ENCODE assay signal across 1 cellular context in the genomic region with DNA sequence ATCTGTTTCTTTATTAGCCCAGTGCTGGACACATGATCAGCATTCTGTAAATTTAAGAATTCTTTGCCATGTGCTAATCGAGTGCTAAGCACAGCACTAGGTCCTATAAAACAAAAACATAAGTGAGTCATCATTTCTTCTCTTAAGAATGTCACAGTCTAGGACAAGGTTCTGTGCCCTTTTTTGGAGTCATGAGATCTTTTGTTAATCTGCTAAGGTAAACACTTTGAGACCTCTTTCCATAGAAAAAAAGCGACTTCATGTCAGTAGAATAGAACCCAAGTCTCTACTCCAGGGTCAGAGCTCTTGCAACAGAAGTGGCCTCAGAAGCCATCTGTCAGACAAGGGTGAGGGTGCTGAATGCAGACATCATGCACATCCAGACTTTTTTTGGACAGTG.
TF ChIP-seq lines count a peak whose summit lies in the region.

No MANE protein-coding gene starts in this region.

TF ChIP-seq in K562, 482 proteins besides CTCF, POLR2A, EP300 and RAD21 (continued from another document):
- TF ChIP-seq, protein P1, sequence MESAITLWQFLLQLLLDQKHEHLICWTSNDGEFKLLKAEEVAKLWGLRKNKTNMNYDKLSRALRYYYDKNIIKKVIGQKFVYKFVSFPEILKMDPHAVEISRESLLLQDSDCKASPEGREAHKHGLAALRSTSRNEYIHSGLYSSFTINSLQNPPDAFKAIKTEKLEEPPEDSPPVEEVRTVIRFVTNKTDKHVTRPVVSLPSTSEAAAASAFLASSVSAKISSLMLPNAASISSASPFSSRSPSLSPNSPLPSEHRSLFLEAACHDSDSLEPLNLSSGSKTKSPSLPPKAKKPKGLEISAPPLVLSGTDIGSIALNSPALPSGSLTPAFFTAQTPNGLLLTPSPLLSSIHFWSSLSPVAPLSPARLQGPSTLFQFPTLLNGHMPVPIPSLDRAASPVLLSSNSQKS (CRISPR knock-in tag; IDR thresholded peaks at IDR 0.05): no peak
- no peak for TF ChIP-seq KAT7 (CRISPR knock-in tag; IDR thresholded peaks at IDR 0.05; ENCODE audit: borderline replicate concordance)
- TF ChIP-seq NR2C2 (CRISPR knock-in tag; IDR thresholded peaks at IDR 0.05): no peak
- 0 out of 2 replicates have a peak, but pooled peaks have one; percentile 22 for TF ChIP-seq NR2C2 (tag; IDR thresholded peaks at IDR 0.05)
- TF ChIP-seq ZNF212 (CRISPR knock-in tag; IDR thresholded peaks at IDR 0.05): no peak
- TF ChIP-seq, protein P2, sequence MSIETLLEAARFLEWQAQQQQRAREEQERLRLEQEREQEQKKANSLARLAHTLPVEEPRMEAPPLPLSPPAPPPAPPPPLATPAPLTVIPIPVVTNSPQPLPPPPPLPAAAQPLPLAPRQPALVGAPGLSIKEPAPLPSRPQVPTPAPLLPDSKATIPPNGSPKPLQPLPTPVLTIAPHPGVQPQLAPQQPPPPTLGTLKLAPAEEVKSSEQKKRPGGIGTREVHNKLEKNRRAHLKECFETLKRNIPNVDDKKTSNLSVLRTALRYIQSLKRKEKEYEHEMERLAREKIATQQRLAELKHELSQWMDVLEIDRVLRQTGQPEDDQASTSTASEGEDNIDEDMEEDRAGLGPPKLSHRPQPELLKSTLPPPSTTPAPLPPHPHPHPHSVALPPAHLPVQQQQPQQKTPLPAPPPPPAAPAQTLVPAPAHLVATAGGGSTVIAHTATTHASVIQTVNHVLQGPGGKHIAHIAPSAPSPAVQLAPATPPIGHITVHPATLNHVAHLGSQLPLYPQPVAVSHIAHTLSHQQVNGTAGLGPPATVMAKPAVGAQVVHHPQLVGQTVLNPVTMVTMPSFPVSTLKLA (conservative IDR thresholded peaks at IDR 0.05): peak in 1 of 2 experiments; percentile 47; a peak in 2 of 4 replicates
- no peak for TF ChIP-seq CHD1 (IDR thresholded peaks at IDR 0.05; ENCODE audit: low read length)
- no peak for TF ChIP-seq HDAC6 (IDR thresholded peaks at IDR 0.05; ENCODE audit: low read depth, low read length)
- TF ChIP-seq HDGF (IDR thresholded peaks at IDR 0.05): no peak
- TF ChIP-seq SMAD3 (CRISPR knock-in tag; conservative IDR thresholded peaks at IDR 0.05): no peak
- TF ChIP-seq TFAM (CRISPR knock-in tag; conservative IDR thresholded peaks at IDR 0.05): no peak
- TF ChIP-seq TCFL5 (CRISPR knock-in tag; conservative IDR thresholded peaks at IDR 0.05): no peak
- no peak for TF ChIP-seq SAFB (IDR thresholded peaks at IDR 0.05; ENCODE audit: borderline replicate concordance, low read depth, low read length)
- no peak for TF ChIP-seq ELF1 (tag; IDR thresholded peaks at IDR 0.05)
- TF ChIP-seq, protein P3, sequence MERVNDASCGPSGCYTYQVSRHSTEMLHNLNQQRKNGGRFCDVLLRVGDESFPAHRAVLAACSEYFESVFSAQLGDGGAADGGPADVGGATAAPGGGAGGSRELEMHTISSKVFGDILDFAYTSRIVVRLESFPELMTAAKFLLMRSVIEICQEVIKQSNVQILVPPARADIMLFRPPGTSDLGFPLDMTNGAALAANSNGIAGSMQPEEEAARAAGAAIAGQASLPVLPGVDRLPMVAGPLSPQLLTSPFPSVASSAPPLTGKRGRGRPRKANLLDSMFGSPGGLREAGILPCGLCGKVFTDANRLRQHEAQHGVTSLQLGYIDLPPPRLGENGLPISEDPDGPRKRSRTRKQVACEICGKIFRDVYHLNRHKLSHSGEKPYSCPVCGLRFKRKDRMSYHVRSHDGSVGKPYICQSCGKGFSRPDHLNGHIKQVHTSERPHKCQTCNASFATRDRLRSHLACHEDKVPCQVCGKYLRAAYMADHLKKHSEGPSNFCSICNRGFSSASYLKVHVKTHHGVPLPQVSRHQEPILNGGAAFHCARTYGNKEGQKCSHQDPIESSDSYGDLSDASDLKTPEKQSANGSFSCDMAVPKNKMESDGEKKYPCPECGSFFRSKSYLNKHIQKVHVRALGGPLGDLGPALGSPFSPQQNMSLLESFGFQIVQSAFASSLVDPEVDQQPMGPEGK (CRISPR knock-in tag; IDR thresholded peaks at IDR 0.05; ENCODE audit: borderline replicate concordance): no peak
- TF ChIP-seq SIX5 (IDR thresholded peaks at IDR 0.05; ENCODE audit: borderline replicate concordance in 1 of 2, insufficient read depth in 1 of 2, low read depth in 1 of 2, low read length in 2 of 2): no peak
- TF ChIP-seq, protein P4, sequence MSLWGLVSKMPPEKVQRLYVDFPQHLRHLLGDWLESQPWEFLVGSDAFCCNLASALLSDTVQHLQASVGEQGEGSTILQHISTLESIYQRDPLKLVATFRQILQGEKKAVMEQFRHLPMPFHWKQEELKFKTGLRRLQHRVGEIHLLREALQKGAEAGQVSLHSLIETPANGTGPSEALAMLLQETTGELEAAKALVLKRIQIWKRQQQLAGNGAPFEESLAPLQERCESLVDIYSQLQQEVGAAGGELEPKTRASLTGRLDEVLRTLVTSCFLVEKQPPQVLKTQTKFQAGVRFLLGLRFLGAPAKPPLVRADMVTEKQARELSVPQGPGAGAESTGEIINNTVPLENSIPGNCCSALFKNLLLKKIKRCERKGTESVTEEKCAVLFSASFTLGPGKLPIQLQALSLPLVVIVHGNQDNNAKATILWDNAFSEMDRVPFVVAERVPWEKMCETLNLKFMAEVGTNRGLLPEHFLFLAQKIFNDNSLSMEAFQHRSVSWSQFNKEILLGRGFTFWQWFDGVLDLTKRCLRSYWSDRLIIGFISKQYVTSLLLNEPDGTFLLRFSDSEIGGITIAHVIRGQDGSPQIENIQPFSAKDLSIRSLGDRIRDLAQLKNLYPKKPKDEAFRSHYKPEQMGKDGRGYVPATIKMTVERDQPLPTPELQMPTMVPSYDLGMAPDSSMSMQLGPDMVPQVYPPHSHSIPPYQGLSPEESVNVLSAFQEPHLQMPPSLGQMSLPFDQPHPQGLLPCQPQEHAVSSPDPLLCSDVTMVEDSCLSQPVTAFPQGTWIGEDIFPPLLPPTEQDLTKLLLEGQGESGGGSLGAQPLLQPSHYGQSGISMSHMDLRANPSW (CRISPR knock-in tag; IDR thresholded peaks at IDR 0.05): no peak
- no peak for TF ChIP-seq HES1 (IDR thresholded peaks at IDR 0.05; ENCODE audit: low read depth)
- peak; percentile 44; the same call in 1 of the 2 replicates for TF ChIP-seq SMARCA4 (IDR thresholded peaks at IDR 0.05)
- no peak for TF ChIP-seq HIVEP1 (CRISPR knock-in tag; IDR thresholded peaks at IDR 0.05)
- TF ChIP-seq SMC3 (conservative IDR thresholded peaks at IDR 0.05; ENCODE audit: insufficient read depth, low read depth, low read length): no peak
- TF ChIP-seq COPS2 (conservative IDR thresholded peaks at IDR 0.05): no peak
- peak; percentile 75 for TF ChIP-seq JUND (IDR thresholded peaks at IDR 0.05; ENCODE audit: borderline replicate concordance, low read depth, low read length)
- TF ChIP-seq JUND (tag; IDR thresholded peaks at IDR 0.05; ENCODE audit: borderline replicate concordance, low read depth, low read length): peak; percentile 75
- TF ChIP-seq ZBTB1 (CRISPR knock-in tag; IDR thresholded peaks at IDR 0.05; ENCODE audit: borderline replicate concordance, low read depth): no peak
- TF ChIP-seq ZNF232 (CRISPR knock-in tag; IDR thresholded peaks at IDR 0.05): no peak
- TF ChIP-seq ZNF280B (CRISPR knock-in tag; IDR thresholded peaks at IDR 0.05): no peak
- no peak for TF ChIP-seq TAF9B (IDR thresholded peaks at IDR 0.05; ENCODE audit: partially characterized antibody)
- no peak for TF ChIP-seq GTF2A2 (tag; IDR thresholded peaks at IDR 0.05)
- TF ChIP-seq, protein P5, sequence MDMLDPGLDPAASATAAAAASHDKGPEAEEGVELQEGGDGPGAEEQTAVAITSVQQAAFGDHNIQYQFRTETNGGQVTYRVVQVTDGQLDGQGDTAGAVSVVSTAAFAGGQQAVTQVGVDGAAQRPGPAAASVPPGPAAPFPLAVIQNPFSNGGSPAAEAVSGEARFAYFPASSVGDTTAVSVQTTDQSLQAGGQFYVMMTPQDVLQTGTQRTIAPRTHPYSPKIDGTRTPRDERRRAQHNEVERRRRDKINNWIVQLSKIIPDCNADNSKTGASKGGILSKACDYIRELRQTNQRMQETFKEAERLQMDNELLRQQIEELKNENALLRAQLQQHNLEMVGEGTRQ (CRISPR knock-in tag; IDR thresholded peaks at IDR 0.05): no peak
- peak; percentile 51 for TF ChIP-seq MAFK (IDR thresholded peaks at IDR 0.05; ENCODE audit: low read length)
- no peak for TF ChIP-seq BHLHE40 (IDR thresholded peaks at IDR 0.05; ENCODE audit: low read length)
- TF ChIP-seq PHF21A (IDR thresholded peaks at IDR 0.05; ENCODE audit: borderline replicate concordance, low read depth): no peak
- no peak for TF ChIP-seq PBX2 (CRISPR knock-in tag; IDR thresholded peaks at IDR 0.05; ENCODE audit: low read depth)
- no peak for TF ChIP-seq PBX2 (tag; conservative IDR thresholded peaks at IDR 0.05; ENCODE audit: low read depth)
- TF ChIP-seq NR4A1 (CRISPR knock-in tag; IDR thresholded peaks at IDR 0.05): no peak
- TF ChIP-seq NR4A1 (tag; IDR thresholded peaks at IDR 0.05): no peak
- no peak for TF ChIP-seq NRF1 (conservative IDR thresholded peaks at IDR 0.05 in 1 of 2, IDR thresholded peaks at IDR 0.05 in 1 of 2)
- TF ChIP-seq ZNF551 (CRISPR knock-in tag; IDR thresholded peaks at IDR 0.05): no peak
- no peak for TF ChIP-seq ATF4 (CRISPR knock-in tag; IDR thresholded peaks at IDR 0.05)
